In genomic region chr9:115043632-115044031, GRCh38 we compare ENCODE assay signal across 22 cellular contexts.
DNase-seq lines count a peak whose midpoint lies in the region; ATAC-seq and TF ChIP-seq lines count a peak whose summit lies in the region.
"Had no signal": no experiment of that assay in that cellular context is flagged by ENCODE, and none has a peak within 500 bp of the region (broad histone marks: within the 10 kb centered on the region; RNA-seq: fewer than 3 reads in every experiment).

No MANE protein-coding gene starts in this region.

- H3K4me3 ChIP-seq in breast epithelium, result no peak overlapping the region
- H3K4me3 ChIP-seq in adipocyte (ENCODE audit: low read length), result no peak overlapping the region
- no peak overlapping the region for H3K4me3 ChIP-seq in osteoblast (ENCODE audit: insufficient read depth, low read length)
- H3K4me3 ChIP-seq in transverse colon, result no peak overlapping the region
- H3K4me3 ChIP-seq: HAP-1, right lobe of liver, stomach had no signal

- peaks cover 6% of the 10 kb centered on the region for H3K36me3 Mint-ChIP-seq in MCF 10A (ENCODE audit: insufficient read depth, unreplicated experiment)
- H3K36me3 Mint-ChIP-seq: immature natural killer cell had no signal

- H3K4me1 Mint-ChIP-seq in MCF 10A (ENCODE audit: insufficient read depth, unreplicated experiment), result no peaks in the 10 kb centered on the region
- H3K4me1 Mint-ChIP-seq: immature natural killer cell had no signal

- WGBS in transverse colon (ENCODE audit: low coverage in 1 of 2), 2 donors, result 68 to 80% methylated on average over 3 of the region's 3 CpGs

- CTCF ChIA-PET in MCF 10A (lab: Yijun Ruan, JAX), result no interaction called here

- DNase-seq in breast epithelium (ENCODE audit: low spot score in 2 of 2), result no peak
- no peak for DNase-seq in MCF 10A (ENCODE audit: unreplicated experiment)
- DNase-seq in adipocyte (ENCODE audit: low read depth), result no peak
- DNase-seq in osteoblast (ENCODE audit: insufficient read length, low spot score, missing footprints), result no peak
- DNase-seq in transverse colon, result no peak
- no peak for DNase-seq in omental fat pad (ENCODE audit: low spot score)
- DNase-seq in H4 (ENCODE audit: low spot score), result no peak
- no peak for DNase-seq in anterior cingulate cortex (lab: John Stamatoyannopoulos, UW)
- DNase-seq: activated naive CD4-positive, alpha-beta T cell; amniotic stem cell; dermis blood vessel endothelial cell; hippocampal formation; immature natural killer cell; left colon; posterior cingulate gyrus; right lobe of liver; stomach had no signal

- peak overlapping the region; percentile 3 for H3K4me2 ChIP-seq in osteoblast (ENCODE audit: insufficient read depth, low read length)

- no peaks in the 10 kb centered on the region for H4K20me1 ChIP-seq in osteoblast (ENCODE audit: insufficient read depth, low read length)

- H3K27ac Mint-ChIP-seq in MCF 10A (ENCODE audit: low read depth, unreplicated experiment), result no peak overlapping the region
- H3K27ac Mint-ChIP-seq: immature natural killer cell had no signal

- H3K4me1 ChIP-seq in breast epithelium (no peaks in the 10 kb centered on the region), adipocyte (ENCODE audit: control insufficient read depth, insufficient read depth, low read length) (peaks cover 12% of the 10 kb centered on the region), osteoblast (ENCODE audit: insufficient read depth, low read length) (peaks cover 19% of the 10 kb centered on the region), transverse colon (peaks cover 0 to 10% (median 6%) of the 10 kb centered on the region in 4 donors)
- H3K4me1 ChIP-seq: HAP-1 had no signal

- H3K27ac ChIP-seq in breast epithelium (peak overlapping the region; percentile 73), osteoblast (ENCODE audit: low read depth, low read length) (peak overlapping the region; percentile 85), transverse colon (peak overlapping the region; percentile 36 to 62 (median 39))
- H3K27ac ChIP-seq: right lobe of liver, RWPE1 had no signal

- ATAC-seq in omental fat pad (ENCODE audit: low FRiP score), result no peak
- ATAC-seq: HepG2, left colon had no signal

- no peaks in the 10 kb centered on the region for H3K79me2 ChIP-seq in osteoblast (ENCODE audit: insufficient read depth, low read length)

- no peak for TF ChIP-seq CTCF in breast epithelium (IDR thresholded peaks at IDR 0.05)
- no peak for TF ChIP-seq CTCF in MCF 10A (IDR thresholded peaks at IDR 0.05; ENCODE audit: unreplicated experiment)
- no peak for TF ChIP-seq CTCF in osteoblast (IDR thresholded peaks at IDR 0.05; ENCODE audit: extremely low read depth, low read depth, low read length)
- TF ChIP-seq CTCF in transverse colon (IDR thresholded peaks at IDR 0.05), result no peak
- no peak for TF ChIP-seq CTCF in omental fat pad (IDR thresholded peaks at IDR 0.05)

- no peaks in the 10 kb centered on the region for H3K9me3 Mint-ChIP-seq in MCF 10A (ENCODE audit: unreplicated experiment)
- H3K9me3 Mint-ChIP-seq: activated T-cell treated with anti-CD3 and anti-CD28 coated beads, Interleukin-2, amount 50 U/mL, for 24 hours; neural crest cell had no signal

- in situ Hi-C loops in transverse colon (cut with MboI; ENCODE audit: low pct_ligation_motif_present in 1 of 4, low pct_unique_long_range_greater_than_20kb in 1 of 4, low sequenced_read_pairs in 3 of 4), result no loop called here

- BruUV-seq in MCF 10A (replicated peaks; lab: Mats Ljungman, UMichigan), result no TSS peak

- POLR2A ChIA-PET in MCF 10A (lab: Yijun Ruan, JAX), result no interaction called here

- no peak overlapping the region for H2AFZ ChIP-seq in osteoblast (ENCODE audit: low read length)

- intact Hi-C loops in breast epithelium (cut with DNase I; ENCODE audit: low total_unique reads) (no loop called here), MCF 10A (cut with micrococcal nuclease) (no loop called here), transverse colon (cut with DNase I; ENCODE audit: low total_unique reads) (no loop called here)

- H3K9me3 ChIP-seq in breast epithelium (no peaks in the 10 kb centered on the region), adipocyte (ENCODE audit: control insufficient read depth, low read length) (no peaks in the 10 kb centered on the region), osteoblast (ENCODE audit: low read depth, low read length) (no peaks in the 10 kb centered on the region), transverse colon (no peaks in the 10 kb centered on the region)
- H3K9me3 ChIP-seq: HAP-1, right lobe of liver, stomach had no signal

- H3K9ac ChIP-seq in adipocyte (ENCODE audit: low read length), result peak overlapping the region; percentile 28

- TF ChIP-seq POLR2A in breast epithelium (IDR thresholded peaks at IDR 0.05) (no peak), transverse colon (IDR thresholded peaks at IDR 0.05) (no peak)

- H3K27me3 ChIP-seq in breast epithelium (no peaks in the 10 kb centered on the region), adipocyte (replicated peaks; ENCODE audit: control insufficient read depth, insufficient read depth, low read length) (no peaks in the 10 kb centered on the region), osteoblast (ENCODE audit: insufficient read depth, low read length) (no peaks in the 10 kb centered on the region), transverse colon (no peaks in the 10 kb centered on the region)
- H3K27me3 ChIP-seq: right lobe of liver, stomach had no signal

- no peak for TF ChIP-seq EP300 in transverse colon (IDR thresholded peaks at IDR 0.05; ENCODE audit: low read depth)

- no peaks in the 10 kb centered on the region for H3K27me3 Mint-ChIP-seq in MCF 10A (ENCODE audit: insufficient read depth, unreplicated experiment)

- H3K36me3 ChIP-seq in breast epithelium, result no peaks in the 10 kb centered on the region
- peaks cover 75% of the 10 kb centered on the region for H3K36me3 ChIP-seq in adipocyte (ENCODE audit: control insufficient read depth, insufficient read depth, low read length, severe bottlenecking)
- H3K36me3 ChIP-seq in osteoblast (ENCODE audit: insufficient read depth, low read length), result peaks cover 74% of the 10 kb centered on the region
- no peaks in the 10 kb centered on the region for H3K36me3 ChIP-seq in transverse colon
- H3K36me3 ChIP-seq: HAP-1, right lobe of liver had no signal

- no peak overlapping the region for H3K4me3 Mint-ChIP-seq in MCF 10A (ENCODE audit: unreplicated experiment)
- H3K4me3 Mint-ChIP-seq: activated T-cell treated with anti-CD3 and anti-CD28 coated beads, Interleukin-2, amount 50 U/mL, for 24 hours; immature natural killer cell; neural crest cell had no signal
